In the genomic region with DNA sequence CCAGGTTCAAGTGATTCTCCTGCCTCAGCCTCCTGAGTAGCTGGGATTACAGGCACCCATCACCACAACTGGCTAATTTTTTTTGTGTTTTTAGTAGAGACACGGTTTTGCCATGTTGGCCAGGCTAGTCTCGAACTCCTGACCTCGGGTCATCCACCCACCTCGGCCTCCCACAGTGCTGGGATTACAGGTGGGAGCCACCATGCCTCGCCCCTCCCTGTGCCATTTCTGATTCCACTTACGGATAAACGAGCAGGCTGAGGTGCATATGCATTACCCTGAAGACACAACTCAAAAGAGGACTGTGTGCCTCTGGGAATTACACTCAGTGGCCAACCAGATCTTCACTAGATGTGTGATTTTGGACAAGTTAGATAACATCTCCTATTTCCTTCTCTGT, we compare ENCODE assay signal across 9 cellular contexts. TPM values are rescaled to one million over a fixed set of nuclear protein-coding genes. Genes with fewer than 3 reads are reported as not detected.
"Had no signal": no experiment of that assay in that cellular context is flagged by ENCODE, and none has a peak within 500 bp of the region (broad histone marks: within the 10 kb centered on the region; RNA-seq: fewer than 3 reads in every experiment).

No MANE protein-coding gene starts in this region.

RNA-seq across cellular contexts. Expression of gene EMX2, which starts 35.5 kb away (rescaled TPM):
- total RNA-seq: naive thymus-derived CD4-positive, alpha-beta T cell; naive thymus-derived CD8-positive, alpha-beta T cell; natural killer cell; natural killer cell treated with Interleukin-12 subunit alpha and Interleukin-12 subunit beta and Interleukin-15 and Interleukin-18, amount 100 ng/mL, for 72 hours; progenitor cell of endocrine pancreas; pulmonary artery endothelial cell; right lobe of liver; spleen had no signal
- polyA plus RNA-seq: naive thymus-derived CD4-positive, alpha-beta T cell; naive thymus-derived CD8-positive, alpha-beta T cell; smooth muscle cell had no signal
